Comparison of ENCODE assay signal across 8 cellular contexts in genomic region chr3:23809840-23810341, GRCh38. TPM values are rescaled to one million over a fixed set of nuclear protein-coding genes. Genes with fewer than 3 reads are reported as not detected.
A peak's percentile ranks its signal among the peaks of the same experiment; 100 is the strongest.
DNase-seq lines count a peak whose midpoint lies in the region; ATAC-seq and TF ChIP-seq lines count a peak whose summit lies in the region.

No MANE protein-coding gene starts in this region.

- CTCF ChIA-PET in RWPE1 (lab: Yijun Ruan, JAX), result interaction anchor here (0.6 kb wide), 1 partner anchor 17 kb away, joined by 4 read pairs; no protein-coding TSS in a partner anchor

- ATAC-seq in esophagus mucosa (no peak), GM18511 (IDR thresholded peaks at IDR 0.05; ENCODE audit: unreplicated experiment) (no peak), HG03025 (IDR thresholded peaks at IDR 0.05; ENCODE audit: low FRiP score, unreplicated experiment) (no peak)

- peak overlapping the region; percentile 67 for H3K27ac ChIP-seq in RWPE1

- no peak for TF ChIP-seq CTCF in RWPE1 (conservative IDR thresholded peaks at IDR 0.05; ENCODE audit: low read depth)
- no peak for TF ChIP-seq CTCF in epithelial cell of proximal tubule (conservative IDR thresholded peaks at IDR 0.05; ENCODE audit: low read depth, low read length)

- DNase-seq in NCI-H748 (lab: John Stamatoyannopoulos, UW; ENCODE audit: unreplicated experiment), result peak; percentile 12
- no peak for DNase-seq in NCI-H748 treated with DMSO at 0.1 percent for 48 hours (lab: John Stamatoyannopoulos, UW)
- no peak for DNase-seq in RWPE1 (ENCODE audit: low spot score)
- DNase-seq in epithelial cell of proximal tubule (ENCODE audit: low read depth), result no peak
- peak; percentile 33 for DNase-seq in pons (ENCODE audit: low spot score)

- POLR2A ChIA-PET in RWPE1 (lab: Yijun Ruan, JAX; ENCODE audit: low non-redundant PET), result no interaction called here

- H3K4me3 ChIP-seq in epithelial cell of proximal tubule (ENCODE audit: low read depth, low read length), result peak overlapping the region; percentile 70

RNA-seq across cellular contexts. Expression of gene UBE2E1, which starts 4.1 kb away (rescaled TPM):
- 76.7 and 94.9 TPM in 2 replicates for total RNA-seq in epithelial cell of proximal tubule
- total RNA-seq in esophagus mucosa, result 96.6 TPM

Comparison
In these comparisons a context has a peak if more than half of its experiments do, and no peak if none do; other contexts are left out.
1. DNase-seq: peak in NCI-H748 (single experiment) and pons (single experiment); none in NCI-H748 treated with DMSO at 0.1 percent for 48 hours (single experiment), RWPE1 (single experiment) and epithelial cell of proximal tubule (single experiment).